In genomic region chr2:1809726-1810125, GRCh38 we compare ENCODE assay signal across 17 cellular contexts.
DNase-seq lines count a peak whose midpoint lies in the region; ATAC-seq and TF ChIP-seq lines count a peak whose summit lies in the region.
"Had no signal": no experiment of that assay in that cellular context is flagged by ENCODE, and none has a peak within 500 bp of the region (broad histone marks: within the 10 kb centered on the region; RNA-seq: fewer than 3 reads in every experiment).

No MANE protein-coding gene starts in this region.

- H3K27ac Mint-ChIP-seq in activated T-cell treated with anti-CD3 and anti-CD28 coated beads, Interleukin-2, amount 50 U/mL, for 24 hours: peak overlapping the region; percentile 28
- no peak overlapping the region for H3K27ac Mint-ChIP-seq in activated T-cell treated with anti-CD3 and anti-CD28 coated beads, Interleukin-2, amount 50 U/mL, for 72 hours
- H3K27ac Mint-ChIP-seq: CD8-positive, alpha-beta T cell had no signal

- H3K79me2 ChIP-seq in osteoblast (ENCODE audit: insufficient read depth, low read length): no peaks in the 10 kb centered on the region

- H3K27me3 ChIP-seq in osteoblast (ENCODE audit: insufficient read depth, low read length) (peaks cover 7% of the 10 kb centered on the region), spleen (replicated peaks in 1 of 7) (peaks cover 0 to 18% (median 0%) of the 10 kb centered on the region in 7 donors)

- H3K9me3 ChIP-seq in osteoblast (ENCODE audit: low read depth, low read length): no peaks in the 10 kb centered on the region
- H3K9me3 ChIP-seq in spleen: peaks cover 0 to 7% (median 0%) of the 10 kb centered on the region in 8 donors
- H3K9me3 ChIP-seq: A549, HAP-1 had no signal

- DNase-seq in activated T-cell treated with anti-CD3 and anti-CD28 coated beads, Interleukin-2, amount 50 U/mL, for 24 hours: no peak
- DNase-seq in activated T-cell treated with anti-CD3 and anti-CD28 coated beads, Interleukin-2, amount 50 U/mL, for 72 hours: no peak
- peak; percentile 33 for DNase-seq in RPMI8226
- peak; percentile 55 for DNase-seq in osteoblast (ENCODE audit: insufficient read length, low spot score, missing footprints)
- peak; percentile 51 for DNase-seq in spleen
- no peak for DNase-seq in islet precursor cell
- DNase-seq: AML-193, Calu3, DND-41 had no signal

- no peak overlapping the region for H3K4me3 Mint-ChIP-seq in activated T-cell treated with anti-CD3 and anti-CD28 coated beads, Interleukin-2, amount 50 U/mL, for 24 hours
- H3K4me3 Mint-ChIP-seq in activated T-cell treated with anti-CD3 and anti-CD28 coated beads, Interleukin-2, amount 50 U/mL, for 72 hours: no peak overlapping the region
- H3K4me3 Mint-ChIP-seq: CD8-positive, alpha-beta T cell had no signal

- no peaks in the 10 kb centered on the region for H3K36me3 Mint-ChIP-seq in activated T-cell treated with anti-CD3 and anti-CD28 coated beads, Interleukin-2, amount 50 U/mL, for 24 hours (ENCODE audit: low read depth)
- H3K36me3 Mint-ChIP-seq in activated T-cell treated with anti-CD3 and anti-CD28 coated beads, Interleukin-2, amount 50 U/mL, for 72 hours (ENCODE audit: insufficient read depth in 2 of 2): no peaks in the 10 kb centered on the region
- H3K36me3 Mint-ChIP-seq: CD8-positive, alpha-beta T cell had no signal

- no peak overlapping the region for H2AFZ ChIP-seq in osteoblast (ENCODE audit: low read length)
- H2AFZ ChIP-seq: GM23248 had no signal

- WGBS in spleen, 5 donors: 83 to 91% (median 88%) methylated on average over 11 of the region's 11 CpGs

- H3K4me1 ChIP-seq in osteoblast (ENCODE audit: insufficient read depth, low read length): no peaks in the 10 kb centered on the region
- no peaks in the 10 kb centered on the region for H3K4me1 ChIP-seq in spleen
- H3K4me1 ChIP-seq: A549, HAP-1 had no signal

- no peak overlapping the region for H3K4me2 ChIP-seq in osteoblast (ENCODE audit: insufficient read depth, low read length)
- H3K4me2 ChIP-seq: A549 had no signal

- H3K4me1 Mint-ChIP-seq in activated T-cell treated with anti-CD3 and anti-CD28 coated beads, Interleukin-2, amount 50 U/mL, for 24 hours (ENCODE audit: low read depth): no peaks in the 10 kb centered on the region
- H3K4me1 Mint-ChIP-seq in activated T-cell treated with anti-CD3 and anti-CD28 coated beads, Interleukin-2, amount 50 U/mL, for 72 hours (ENCODE audit: low read depth): no peaks in the 10 kb centered on the region

- H3K27me3 Mint-ChIP-seq in activated T-cell treated with anti-CD3 and anti-CD28 coated beads, Interleukin-2, amount 50 U/mL, for 24 hours: no peaks in the 10 kb centered on the region
- H3K27me3 Mint-ChIP-seq in activated T-cell treated with anti-CD3 and anti-CD28 coated beads, Interleukin-2, amount 50 U/mL, for 72 hours (ENCODE audit: low read depth): no peaks in the 10 kb centered on the region

- TF ChIP-seq POLR2A in spleen (IDR thresholded peaks at IDR 0.05): no peak

- no peaks in the 10 kb centered on the region for H4K20me1 ChIP-seq in osteoblast (ENCODE audit: insufficient read depth, low read length)

- ATAC-seq in activated T-cell treated with anti-CD3 and anti-CD28 coated beads, Interleukin-2, amount 50 U/mL, for 72 hours (replicated peaks in 1 of 2): no peak
- ATAC-seq in GM21526 (IDR thresholded peaks at IDR 0.05; ENCODE audit: low FRiP score, unreplicated experiment): no peak
- ATAC-seq in activated CD4-positive, CD25-positive, alpha-beta regulatory T cell treated with anti-CD3 and anti-CD28 coated beads, Interleukin-2, amount 50 U/mL, for 24 hours: no peak
- ATAC-seq: A549; CD8-positive, alpha-beta T cell; HepG2 had no signal

- TF ChIP-seq CTCF in osteoblast (IDR thresholded peaks at IDR 0.05; ENCODE audit: extremely low read depth, low read depth, low read length) (no peak), spleen (IDR thresholded peaks at IDR 0.05 in 8 of 11, conservative IDR thresholded peaks at IDR 0.05 in 3 of 11) (no peak)

- no peak overlapping the region for H3K27ac ChIP-seq in osteoblast (ENCODE audit: low read depth, low read length)
- H3K27ac ChIP-seq in spleen: no peak overlapping the region
- H3K27ac ChIP-seq: 22Rv1, A549, GM23248 had no signal

- H3K36me3 ChIP-seq in osteoblast (ENCODE audit: insufficient read depth, low read length) (no peaks in the 10 kb centered on the region), spleen (no peaks in the 10 kb centered on the region)
- H3K36me3 ChIP-seq: HAP-1 had no signal

- intact Hi-C loops in spleen (cut with DNase I; ENCODE audit: low total_unique reads): no loop called here

- no peak overlapping the region for H3K4me3 ChIP-seq in osteoblast (ENCODE audit: insufficient read depth, low read length)
- H3K4me3 ChIP-seq in spleen: no peak overlapping the region
- H3K4me3 ChIP-seq: A549, GM23248, HAP-1 had no signal

- no peaks in the 10 kb centered on the region for H3K9me3 Mint-ChIP-seq in activated T-cell treated with anti-CD3 and anti-CD28 coated beads, Interleukin-2, amount 50 U/mL, for 24 hours
- no peaks in the 10 kb centered on the region for H3K9me3 Mint-ChIP-seq in activated T-cell treated with anti-CD3 and anti-CD28 coated beads, Interleukin-2, amount 50 U/mL, for 72 hours
- H3K9me3 Mint-ChIP-seq: CD8-positive, alpha-beta T cell had no signal

Comparison
In these comparisons a context has a peak if more than half of its experiments do, and no peak if none do; other contexts are left out.
1. DNase-seq: peak in RPMI8226 (single experiment), osteoblast (single experiment) and spleen (single experiment); none in activated T-cell treated with anti-CD3 and anti-CD28 coated beads, Interleukin-2, amount 50 U/mL, for 24 hours (single experiment), activated T-cell treated with anti-CD3 and anti-CD28 coated beads, Interleukin-2, amount 50 U/mL, for 72 hours (0 of 2) and islet precursor cell (single experiment).